In the genomic region with DNA sequence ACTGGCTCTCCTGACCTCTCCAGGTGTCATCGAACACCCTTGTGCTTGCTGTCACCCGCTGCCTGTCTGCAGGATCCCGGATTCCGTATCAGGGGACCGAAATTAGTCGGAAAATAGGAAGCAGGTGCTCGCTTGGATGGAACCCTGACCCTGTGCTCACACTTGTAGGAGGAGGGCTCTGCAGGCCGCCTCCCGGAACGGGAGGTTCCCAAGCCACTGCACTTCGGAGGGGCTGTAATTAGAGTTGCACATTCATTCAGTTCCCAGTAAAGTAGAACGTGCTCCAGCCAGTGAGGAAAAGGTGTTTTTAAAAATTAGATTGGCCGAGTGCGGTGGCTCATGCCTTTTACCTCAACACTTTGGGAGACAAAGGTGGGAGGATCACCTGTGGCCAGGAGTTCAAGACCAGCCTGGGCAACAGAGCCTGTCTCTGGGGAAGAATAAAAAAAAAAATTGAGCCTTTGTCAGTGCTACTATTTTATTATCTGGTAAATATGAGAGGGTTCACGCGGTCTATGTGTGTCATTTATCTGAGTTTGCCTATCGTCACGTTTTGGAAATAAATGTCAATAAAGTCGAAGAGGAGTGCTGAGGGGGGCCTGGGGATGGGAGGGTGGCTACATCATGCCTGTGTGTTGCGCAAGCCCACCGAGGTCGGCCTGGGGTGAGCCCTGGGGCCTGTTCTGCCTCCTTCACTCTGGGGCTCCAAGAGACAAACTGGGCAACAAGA, we compare ENCODE assay signal across 1 cellular context.
TF ChIP-seq lines count a peak whose summit lies in the region.

No MANE protein-coding gene starts in this region.

TF ChIP-seq in HepG2, 621 proteins besides CTCF, POLR2A, EP300 and RAD21 (continued from another document and continues in another):
- no peak; the same call in 1 of the 2 replicates for TF ChIP-seq KIAA2018 (CRISPR knock-in tag; IDR thresholded peaks at IDR 0.05; ENCODE audit: borderline replicate concordance)
- TF ChIP-seq ISL2 (CRISPR knock-in tag; IDR thresholded peaks at IDR 0.05), result peak; percentile 87
- no peak for TF ChIP-seq NFE2L1 (CRISPR knock-in tag; IDR thresholded peaks at IDR 0.05; ENCODE audit: borderline replicate concordance)
- TF ChIP-seq EED (CRISPR knock-in tag; IDR thresholded peaks at IDR 0.05), result peak; percentile 35; the same call in 1 of the 2 replicates
- TF ChIP-seq, protein P1, sequence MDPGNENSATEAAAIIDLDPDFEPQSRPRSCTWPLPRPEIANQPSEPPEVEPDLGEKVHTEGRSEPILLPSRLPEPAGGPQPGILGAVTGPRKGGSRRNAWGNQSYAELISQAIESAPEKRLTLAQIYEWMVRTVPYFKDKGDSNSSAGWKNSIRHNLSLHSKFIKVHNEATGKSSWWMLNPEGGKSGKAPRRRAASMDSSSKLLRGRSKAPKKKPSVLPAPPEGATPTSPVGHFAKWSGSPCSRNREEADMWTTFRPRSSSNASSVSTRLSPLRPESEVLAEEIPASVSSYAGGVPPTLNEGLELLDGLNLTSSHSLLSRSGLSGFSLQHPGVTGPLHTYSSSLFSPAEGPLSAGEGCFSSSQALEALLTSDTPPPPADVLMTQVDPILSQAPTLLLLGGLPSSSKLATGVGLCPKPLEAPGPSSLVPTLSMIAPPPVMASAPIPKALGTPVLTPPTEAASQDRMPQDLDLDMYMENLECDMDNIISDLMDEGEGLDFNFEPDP (CRISPR knock-in tag; conservative IDR thresholded peaks at IDR 0.05), result no peak
- TF ChIP-seq NFIB (CRISPR knock-in tag; IDR thresholded peaks at IDR 0.05; ENCODE audit: borderline replicate concordance), result no peak
- no peak for TF ChIP-seq ZNF749 (CRISPR knock-in tag; IDR thresholded peaks at IDR 0.05; ENCODE audit: borderline replicate concordance)
- TF ChIP-seq ZNF513 (CRISPR knock-in tag; conservative IDR thresholded peaks at IDR 0.05), result no peak
- TF ChIP-seq HIC2 (CRISPR knock-in tag; IDR thresholded peaks at IDR 0.05; ENCODE audit: low read depth), result no peak
- TF ChIP-seq, protein P2, sequence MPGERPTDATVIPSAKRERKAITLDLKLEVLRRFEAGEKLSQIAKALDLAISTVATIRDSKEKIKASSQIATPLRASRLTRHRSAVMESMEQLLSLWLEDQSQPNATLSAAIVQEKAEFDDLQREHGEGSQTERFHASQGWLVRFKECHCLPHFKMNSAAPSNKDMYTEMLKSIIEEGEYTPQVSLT (CRISPR knock-in tag; IDR thresholded peaks at IDR 0.05; ENCODE audit: borderline replicate concordance, low read depth), result no peak
- no peak for TF ChIP-seq ZFYVE20 (CRISPR knock-in tag; IDR thresholded peaks at IDR 0.05; ENCODE audit: borderline replicate concordance, low read depth)
- TF ChIP-seq ZNF710 (CRISPR knock-in tag; IDR thresholded peaks at IDR 0.05; ENCODE audit: borderline replicate concordance), result no peak; the same call in 1 of the 2 replicates
- TF ChIP-seq KLF11 (CRISPR knock-in tag; IDR thresholded peaks at IDR 0.05), result 0 out of 2 replicates have a peak, but pooled peaks have one; percentile 92
- TF ChIP-seq, protein P3, sequence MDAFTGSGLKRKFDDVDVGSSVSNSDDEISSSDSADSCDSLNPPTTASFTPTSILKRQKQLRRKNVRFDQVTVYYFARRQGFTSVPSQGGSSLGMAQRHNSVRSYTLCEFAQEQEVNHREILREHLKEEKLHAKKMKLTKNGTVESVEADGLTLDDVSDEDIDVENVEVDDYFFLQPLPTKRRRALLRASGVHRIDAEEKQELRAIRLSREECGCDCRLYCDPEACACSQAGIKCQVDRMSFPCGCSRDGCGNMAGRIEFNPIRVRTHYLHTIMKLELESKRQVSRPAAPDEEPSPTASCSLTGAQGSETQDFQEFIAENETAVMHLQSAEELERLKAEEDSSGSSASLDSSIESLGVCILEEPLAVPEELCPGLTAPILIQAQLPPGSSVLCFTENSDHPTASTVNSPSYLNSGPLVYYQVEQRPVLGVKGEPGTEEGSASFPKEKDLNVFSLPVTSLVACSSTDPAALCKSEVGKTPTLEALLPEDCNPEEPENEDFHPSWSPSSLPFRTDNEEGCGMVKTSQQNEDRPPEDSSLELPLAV (CRISPR knock-in tag; conservative IDR thresholded peaks at IDR 0.05; ENCODE audit: low read depth), result no peak
- peak; percentile 82; the same call in 1 of the 2 replicates for TF ChIP-seq ZNF451 (CRISPR knock-in tag; IDR thresholded peaks at IDR 0.05)
- TF ChIP-seq ZNF101 (CRISPR knock-in tag; IDR thresholded peaks at IDR 0.05; ENCODE audit: borderline replicate concordance, low read depth), result 0 out of 2 replicates have a peak, but pooled peaks have one; percentile 88
- peak; percentile 86; the same call in 1 of the 2 replicates for TF ChIP-seq ZNF775 (CRISPR knock-in tag; IDR thresholded peaks at IDR 0.05; ENCODE audit: borderline replicate concordance)
- TF ChIP-seq SALL1 (CRISPR knock-in tag; IDR thresholded peaks at IDR 0.05), result peak; percentile 95
- no peak for TF ChIP-seq ZFP41 (CRISPR knock-in tag; IDR thresholded peaks at IDR 0.05; ENCODE audit: borderline replicate concordance)
- peak; percentile 95 for TF ChIP-seq FOXK1 (CRISPR knock-in tag; IDR thresholded peaks at IDR 0.05; ENCODE audit: borderline replicate concordance, low read depth)
- TF ChIP-seq HMGXB4 (CRISPR knock-in tag; IDR thresholded peaks at IDR 0.05; ENCODE audit: borderline replicate concordance in 1 of 2, low read depth in 1 of 2), result peak; percentile 95 to 98
- peak; percentile 90 to 98; a peak in 3 of 4 replicates for TF ChIP-seq KLF16 (CRISPR knock-in tag; IDR thresholded peaks at IDR 0.05)
- peak; percentile 54; the same call in 1 of the 2 replicates for TF ChIP-seq ZNF362 (CRISPR knock-in tag; IDR thresholded peaks at IDR 0.05; ENCODE audit: borderline replicate concordance)
- TF ChIP-seq MIER2 (CRISPR knock-in tag; IDR thresholded peaks at IDR 0.05), result peak; percentile 89
- peak; percentile 87 for TF ChIP-seq MED1 (CRISPR knock-in tag; IDR thresholded peaks at IDR 0.05)
- TF ChIP-seq, protein P4, sequence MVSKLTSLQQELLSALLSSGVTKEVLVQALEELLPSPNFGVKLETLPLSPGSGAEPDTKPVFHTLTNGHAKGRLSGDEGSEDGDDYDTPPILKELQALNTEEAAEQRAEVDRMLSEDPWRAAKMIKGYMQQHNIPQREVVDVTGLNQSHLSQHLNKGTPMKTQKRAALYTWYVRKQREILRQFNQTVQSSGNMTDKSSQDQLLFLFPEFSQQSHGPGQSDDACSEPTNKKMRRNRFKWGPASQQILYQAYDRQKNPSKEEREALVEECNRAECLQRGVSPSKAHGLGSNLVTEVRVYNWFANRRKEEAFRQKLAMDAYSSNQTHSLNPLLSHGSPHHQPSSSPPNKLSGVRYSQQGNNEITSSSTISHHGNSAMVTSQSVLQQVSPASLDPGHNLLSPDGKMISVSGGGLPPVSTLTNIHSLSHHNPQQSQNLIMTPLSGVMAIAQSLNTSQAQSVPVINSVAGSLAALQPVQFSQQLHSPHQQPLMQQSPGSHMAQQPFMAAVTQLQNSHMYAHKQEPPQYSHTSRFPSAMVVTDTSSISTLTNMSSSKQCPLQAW (CRISPR knock-in tag; IDR thresholded peaks at IDR 0.05), result peak; percentile 67
- peak; percentile 92 for TF ChIP-seq PHF20 (CRISPR knock-in tag; IDR thresholded peaks at IDR 0.05)
